Comparison of ENCODE assay signal across 18 cellular contexts in the genomic region with DNA sequence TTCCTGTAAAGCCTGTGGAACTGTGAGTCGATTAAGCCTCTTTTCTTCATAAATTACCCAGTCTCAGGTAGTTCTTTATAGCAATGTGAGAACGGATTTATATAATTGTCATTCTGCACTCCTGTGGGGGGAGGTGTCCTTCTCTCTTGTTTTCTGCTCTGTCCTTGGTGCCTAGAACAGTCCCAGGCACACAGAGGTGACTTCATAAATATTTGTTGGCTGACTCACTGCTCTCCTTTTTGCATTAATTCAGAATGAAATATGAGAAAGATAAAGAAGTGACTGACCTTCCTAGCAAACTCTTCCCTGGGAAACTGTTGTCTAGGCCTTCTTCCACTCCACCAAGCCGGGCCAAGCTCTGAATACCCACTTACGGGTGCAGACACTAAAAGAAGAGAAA.
DNase-seq lines count a peak whose midpoint lies in the region; ATAC-seq, FAIRE-seq and TF ChIP-seq lines count a peak whose summit lies in the region.
"Had no signal": no experiment of that assay in that cellular context is flagged by ENCODE, and none has a peak within 500 bp of the region (broad histone marks: within the 10 kb centered on the region; RNA-seq: fewer than 3 reads in every experiment).

No MANE protein-coding gene starts in this region.

- TF ChIP-seq CTCF in brain microvascular endothelial cell (IDR thresholded peaks at IDR 0.05; ENCODE audit: low read depth, low read length, missing control alignments): no peak

- no peak overlapping the region for H3K4me3 ChIP-seq in brain microvascular endothelial cell (ENCODE audit: low read depth, low read length)
- H3K4me3 ChIP-seq: GM23248 had no signal

- FAIRE-seq in RCC 7860 (lab: Jason Lieb, UNC): no peak
- FAIRE-seq: A204.1, GM19239, H54 had no signal

- H3K36me3 ChIP-seq in brain microvascular endothelial cell (replicated peaks): no peaks in the 10 kb centered on the region

- DNase-seq in HT1080 (ENCODE audit: low read depth) (peak; percentile 58), RCC 7860 (ENCODE audit: low spot score) (peak; percentile 43), brain microvascular endothelial cell (peak; percentile 18), NCI-H2196 treated with DMSO at 0.1 percent for 48 hours (lab: John Stamatoyannopoulos, UW; ENCODE audit: unreplicated experiment) (no peak), OCI-M1 (lab: John Stamatoyannopoulos, UW) (no peak)
- DNase-seq: C1 segment of cervical spinal cord; CD4-positive, alpha-beta memory T cell; DMS153; DMS79 treated with DMSO at 0.1 percent for 48 hours; EL; GDM1; GM23248; IMR-90 had no signal

- ATAC-seq in GM21381 (IDR thresholded peaks at IDR 0.05; ENCODE audit: unreplicated experiment) (no peak), HG03520 (IDR thresholded peaks at IDR 0.05; ENCODE audit: unreplicated experiment) (no peak)

- no peak overlapping the region for H3K27ac ChIP-seq in brain microvascular endothelial cell
- H3K27ac ChIP-seq: GM23248 had no signal

- in situ Hi-C loops in brain microvascular endothelial cell (cut with HindIII; ENCODE audit: low pct_ligation_motif_present, low sequenced_read_pairs): no loop called here

- H3K27me3 ChIP-seq in brain microvascular endothelial cell (replicated peaks): no peaks in the 10 kb centered on the region

Comparison
In these comparisons a context has a peak if more than half of its experiments do, and no peak if none do; other contexts are left out.
1. DNase-seq: peak in HT1080 (single experiment), RCC 7860 (single experiment) and brain microvascular endothelial cell (single experiment); none in NCI-H2196 treated with DMSO at 0.1 percent for 48 hours (single experiment) and OCI-M1 (single experiment).